Comparison of ENCODE assay signal across 18 cellular contexts in the genomic region with DNA sequence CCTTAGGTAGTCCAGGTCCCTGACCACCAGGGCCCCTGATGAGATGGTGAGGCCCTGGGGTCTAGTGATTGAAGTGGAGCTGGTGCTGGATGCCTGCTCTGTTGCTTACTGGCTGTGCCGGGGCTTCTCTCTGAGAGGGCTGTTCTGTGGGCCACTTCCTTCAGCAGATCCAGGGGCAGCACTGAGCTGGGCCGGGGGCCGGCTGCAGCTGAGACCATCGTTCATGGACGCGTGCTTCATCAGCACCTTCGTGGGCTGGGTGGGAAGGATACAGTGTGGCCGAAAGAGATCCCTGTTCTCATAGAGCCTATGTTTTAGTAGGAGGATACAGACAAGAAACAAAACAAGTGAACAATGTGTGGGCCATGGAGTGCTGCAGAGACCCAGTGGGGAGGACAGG. TPM values are rescaled to one million over a fixed set of nuclear protein-coding genes. Genes with fewer than 3 reads are reported as not detected.
DNase-seq lines count a peak whose midpoint lies in the region; ATAC-seq, FAIRE-seq and TF ChIP-seq lines count a peak whose summit lies in the region.
"Had no signal": no experiment of that assay in that cellular context is flagged by ENCODE, and none has a peak within 500 bp of the region (broad histone marks: within the 10 kb centered on the region; RNA-seq: fewer than 3 reads in every experiment).

No MANE protein-coding gene starts in this region.

- CTCF ChIA-PET in HepG2 (lab: Yijun Ruan, JAX; ENCODE audit: low intra/inter-chr PET ratio, low total read pairs) = no interaction called here

- FAIRE-seq in HepG2 (lab: Jason Lieb, UNC) = no peak
- FAIRE-seq: GM19239, H1 had no signal

- intact Hi-C loops in HepG2 (cut with micrococcal nuclease; ENCODE audit: unreplicated experiment) = no loop called here
- intact Hi-C loops in right lobe of liver (cut with DNase I) = no loop called here

- H3K27ac Mint-ChIP-seq in chondrocyte (ENCODE audit: unreplicated experiment) = peak overlapping the region; percentile 41
- H3K27ac Mint-ChIP-seq: CD4-positive, CD25-positive, alpha-beta regulatory T cell had no signal

- H3K9me3 Mint-ChIP-seq in chondrocyte (ENCODE audit: low read depth) = no peaks in the 10 kb centered on the region
- H3K9me3 Mint-ChIP-seq: CD4-positive, CD25-positive, alpha-beta regulatory T cell had no signal

- H3K4me2 ChIP-seq in HepG2 (ENCODE audit: low read depth, low read length) (no peak overlapping the region), mesendoderm (ENCODE audit: low read length) (no peak overlapping the region)
- H3K4me2 ChIP-seq: BLaER1 treated with 17β-estradiol and CSF1 and Interleukin-3, amounts not matched to agents 10 nM and 100 nM had no signal

- H3K4me1 ChIP-seq in HepG2 (ENCODE audit: insufficient read depth, low read length) (no peaks in the 10 kb centered on the region), right lobe of liver (peaks cover 0 to 6% (median 0%) of the 10 kb centered on the region in 4 donors), mesendoderm (ENCODE audit: control insufficient read depth, low read depth, low read length) (no peaks in the 10 kb centered on the region)
- H3K4me1 ChIP-seq: HAP-1 had no signal

- H3K36me3 ChIP-seq in HepG2 (replicated peaks in 1 of 2; ENCODE audit: control insufficient read depth in 1 of 2, insufficient read depth in 2 of 2, low read length in 2 of 2) = peaks cover 31 to 83% of the 10 kb centered on the region in 2 experiments
- peaks cover 3 to 81% (median 36%) of the 10 kb centered on the region in 4 donors for H3K36me3 ChIP-seq in right lobe of liver
- H3K36me3 ChIP-seq in mesendoderm (ENCODE audit: control insufficient read depth, insufficient read depth, low read length) = peaks cover 10% of the 10 kb centered on the region

- H4K5ac ChIP-seq in mesendoderm (ENCODE audit: low read length) = no peak overlapping the region

- DNase-seq in HepG2 (ENCODE audit: low spot score) (no peak), right lobe of liver (no peak), chondrocyte (ENCODE audit: low spot score) (no peak), mesendoderm (peak; percentile 2), substantia nigra (lab: John Stamatoyannopoulos, UW) (no peak), nucleus accumbens (lab: John Stamatoyannopoulos, UW) (no peak), anterior cingulate cortex (lab: John Stamatoyannopoulos, UW) (no peak)
- DNase-seq in stimulated activated CD4-positive, alpha-beta T cell treated with anti-CD3 and anti-CD28 coated beads, Interleukin-12 subunit alpha, Interleukin-12 subunit beta, amount 100 ng/mL, for 4 hours = no peak
- DNase-seq: ACHN; CD4-positive, CD25-positive, alpha-beta regulatory T cell; DMS53; GF-D8 had no signal

- H3K27me3 Mint-ChIP-seq in chondrocyte (ENCODE audit: low read depth) = no peaks in the 10 kb centered on the region
- H3K27me3 Mint-ChIP-seq: CD4-positive, CD25-positive, alpha-beta regulatory T cell had no signal

- no peak overlapping the region for H3K18ac ChIP-seq in mesendoderm (ENCODE audit: low read length)

- TF ChIP-seq EP300 in HepG2 (IDR thresholded peaks at IDR 0.05; ENCODE audit: low read depth in 2 of 2, low read length in 2 of 2) (no peak), HepG2 (CRISPR knock-in tag; IDR thresholded peaks at IDR 0.05; ENCODE audit: borderline replicate concordance) (no peak)

- H2BK15ac ChIP-seq in mesendoderm (replicated peaks; ENCODE audit: low read depth) = no peak overlapping the region

- TF ChIP-seq RAD21 in HepG2 (CRISPR knock-in tag; IDR thresholded peaks at IDR 0.05) = no peak

- H3K79me2 ChIP-seq in HepG2 (ENCODE audit: insufficient read depth, low read length) = no peaks in the 10 kb centered on the region
- H3K79me2 ChIP-seq in mesendoderm (ENCODE audit: control insufficient read depth, insufficient read depth, low read length) = no peaks in the 10 kb centered on the region

- TF ChIP-seq CTCF in HepG2 (CRISPR knock-in tag; IDR thresholded peaks at IDR 0.05) (no peak), right lobe of liver (IDR thresholded peaks at IDR 0.05) (no peak), chondrocyte (IDR thresholded peaks at IDR 0.05) (no peak)

- H3K27ac ChIP-seq in HepG2 (ENCODE audit: extremely low read length, insufficient read depth, low read length) = no peak overlapping the region
- no peak overlapping the region for H3K27ac ChIP-seq in right lobe of liver
- no peak overlapping the region for H3K27ac ChIP-seq in mesendoderm (ENCODE audit: low read depth, low read length)
- peak overlapping the region; percentile 3 for H3K27ac ChIP-seq in substantia nigra (ENCODE audit: low read depth, low read length, poor library complexity, severe bottlenecking)
- H3K27ac ChIP-seq: BLaER1 treated with 17β-estradiol and CSF1 and Interleukin-3, amounts not matched to agents 10 nM and 100 nM; HL-60 had no signal

- no peak overlapping the region for H3K23ac ChIP-seq in mesendoderm (ENCODE audit: low read length)

- no peak overlapping the region for H2BK120ac ChIP-seq in mesendoderm (ENCODE audit: low read depth, low read length)

- TF ChIP-seq POLR2A in HepG2 (IDR thresholded peaks at IDR 0.05; ENCODE audit: insufficient read depth in 1 of 2, low read depth in 2 of 2, low read length in 2 of 2) (no peak), right lobe of liver (IDR thresholded peaks at IDR 0.05) (no peak)

- no peak overlapping the region for H2AK5ac ChIP-seq in mesendoderm (ENCODE audit: low read length)

- H3K36me3 Mint-ChIP-seq in chondrocyte (ENCODE audit: low read depth) = peaks cover 45% of the 10 kb centered on the region

- peaks cover 24% of the 10 kb centered on the region for H3K4me1 Mint-ChIP-seq in chondrocyte (ENCODE audit: low read depth)
- H3K4me1 Mint-ChIP-seq: CD4-positive, CD25-positive, alpha-beta regulatory T cell had no signal

- ATAC-seq in HepG2 (peak; percentile 24; the same call in 2 of the 3 replicates), right lobe of liver (no peak)

- no peak overlapping the region for H3K4ac ChIP-seq in mesendoderm (ENCODE audit: low read depth, low read length)

- 99% methylated on average over 7 of the region's 8 CpGs for WGBS in HepG2 (ENCODE audit: low lambda C conversion rate)
- 90% methylated on average over 7 of the region's 8 CpGs for WGBS in right lobe of liver (ENCODE audit: insufficient coverage, low coverage, low lambda C conversion rate, missing lambda C conversion rate)
- no CpG with 5 or more reads among the region's 8 CpGs for WGBS in mesendoderm (ENCODE audit: extremely low coverage, insufficient coverage, low lambda C conversion rate)

- H3K9ac ChIP-seq in HepG2 (ENCODE audit: insufficient read depth, low read depth, low read length) = no peak overlapping the region
- no peak overlapping the region for H3K9ac ChIP-seq in mesendoderm (ENCODE audit: low read length)
- H3K9ac ChIP-seq: BLaER1 treated with 17β-estradiol and CSF1 and Interleukin-3, amounts not matched to agents 10 nM and 100 nM had no signal

- H3K27me3 ChIP-seq in HepG2 (ENCODE audit: control insufficient read depth in 1 of 2, insufficient read depth in 2 of 2, low read length in 2 of 2) (no peaks in the 10 kb centered on the region), right lobe of liver (no peaks in the 10 kb centered on the region), mesendoderm (ENCODE audit: insufficient read depth, low read length, poor library complexity) (no peaks in the 10 kb centered on the region)
- H3K27me3 ChIP-seq: BLaER1 treated with 17β-estradiol and CSF1 and Interleukin-3, amounts not matched to agents 10 nM and 100 nM had no signal

- H2AFZ ChIP-seq in HepG2 (ENCODE audit: low read length) = no peak overlapping the region

- H3K4me3 ChIP-seq in HepG2 (replicated peaks in 1 of 3; ENCODE audit: insufficient read depth in 1 of 3, low read depth in 2 of 3, low read length in 3 of 3) (no peak overlapping the region), right lobe of liver (no peak overlapping the region), mesendoderm (ENCODE audit: low read length) (no peak overlapping the region)
- H3K4me3 ChIP-seq: BLaER1 treated with 17β-estradiol and CSF1 and Interleukin-3, amounts not matched to agents 10 nM and 100 nM; HAP-1 had no signal

- H3K79me1 ChIP-seq in mesendoderm (ENCODE audit: low read length) = no peaks in the 10 kb centered on the region

- H3K4me3 Mint-ChIP-seq in chondrocyte (ENCODE audit: unreplicated experiment) = no peak overlapping the region
- H3K4me3 Mint-ChIP-seq: CD4-positive, CD25-positive, alpha-beta regulatory T cell had no signal

- no peak overlapping the region for H3K56ac ChIP-seq in mesendoderm (ENCODE audit: low read length)

- H2BK5ac ChIP-seq in mesendoderm (ENCODE audit: low read length) = no peak overlapping the region

- H3K9me3 ChIP-seq in HepG2 (ENCODE audit: low read length) (no peaks in the 10 kb centered on the region), right lobe of liver (no peaks in the 10 kb centered on the region)
- H3K9me3 ChIP-seq: BLaER1 treated with 17β-estradiol and CSF1 and Interleukin-3, amounts not matched to agents 10 nM and 100 nM; HAP-1 had no signal

- POLR2A ChIA-PET in HepG2 (lab: Yijun Ruan, JAX) = no interaction called here

- no TSS peak for BruUV-seq in HepG2 (replicated peaks; lab: Mats Ljungman, UMichigan)

- no peaks in the 10 kb centered on the region; the same call in 1 of the 2 replicates for H4K20me1 ChIP-seq in HepG2 (ENCODE audit: insufficient read depth, low read length)

- H4K8ac ChIP-seq in mesendoderm (ENCODE audit: low read depth, low read length) = no peak overlapping the region

- in situ Hi-C loops in HepG2 (cut with HindIII; ENCODE audit: extremely low pct_ligation_motif_present, low pct_unique_long_range_greater_than_20kb) = no loop called here

RNA-seq across cellular contexts. Expression of a gene that starts 33.2 kb away (rescaled TPM):
- 0.22 TPM in 1 of 2 replicates, not detected in the other for total RNA-seq in HepG2 (2016; rRNA removed; fragmentation: Illumina TruSeq; extraction: Trizol)
- 0.71 TPM in 1 of 2 replicates, not detected in the other for total RNA-seq in HepG2 (2016; cell fraction: cytosol; rRNA removed; fragmentation: Illumina TruSeq; extraction: Trizol; ENCODE audit: low read depth)
- not detected in 2 replicates for total RNA-seq in HepG2 (2016; cell fraction: insoluble cytoplasmic fraction; rRNA removed; fragmentation: Illumina TruSeq; extraction: Trizol)
- total RNA-seq in HepG2 (2016; cell fraction: membrane; rRNA removed; fragmentation: Illumina TruSeq; extraction: Trizol) = not detected in 2 replicates
- 1.2 TPM in 1 of 2 replicates, not detected in the other for total RNA-seq in HepG2 (2016; cell fraction: nucleus; rRNA removed; fragmentation: Illumina TruSeq; extraction: Trizol)
- 0.12 and 0.34 TPM in 2 replicates for polyA plus RNA-seq in HepG2 (2011; rRNA removed)
- polyA plus RNA-seq in HepG2 (2011; cell fraction: cytosol; rRNA removed) = 0.10 and 0.12 TPM in 2 replicates
- polyA plus RNA-seq in HepG2 (2011; cell fraction: nucleus; rRNA removed) = 0.62 and 1.8 TPM in 2 replicates
- polyA plus RNA-seq in HepG2 (2012) = 0.40 and 1.1 TPM in 2 replicates
- 0.23 and 0.47 TPM in 2 replicates for polyA plus RNA-seq in HepG2 (2016; cell fraction: cytosol; fragmentation: Illumina TruSeq; extraction: Trizol; ENCODE audit: low read depth)
- polyA plus RNA-seq in HepG2 (2016; cell fraction: insoluble cytoplasmic fraction; fragmentation: Illumina TruSeq; extraction: Trizol; ENCODE audit: low read depth) = not detected in 2 replicates
- 0.26 TPM in 1 of 2 replicates, not detected in the other for polyA plus RNA-seq in HepG2 (2016; cell fraction: membrane; fragmentation: Illumina TruSeq; extraction: Trizol; ENCODE audit: low read depth)
- 0.83 and 1.0 TPM in 2 replicates for polyA plus RNA-seq in HepG2 (2016; cell fraction: nucleus; fragmentation: Illumina TruSeq; extraction: Trizol; ENCODE audit: insufficient read depth, low read depth)
- not detected in 2 replicates for polyA minus RNA-seq in HepG2 (2011; rRNA and poly(A)+ RNA removed; ENCODE audit: low replicate concordance)
- polyA minus RNA-seq in HepG2 (2011; cell fraction: cytosol; rRNA and poly(A)+ RNA removed) = not detected in 2 replicates
- polyA minus RNA-seq in HepG2 (2011; cell fraction: nucleus; rRNA and poly(A)+ RNA removed) = not detected in 2 replicates
- total RNA-seq in right lobe of liver = under 1 TPM in 1 of 6 experiments, not detected in 5; 0.42 TPM
- total RNA-seq in chondrocyte = 0.59 to 0.94 TPM (median 0.70 TPM) in 3 replicates
- polyA plus RNA-seq in mesendoderm (2013, experiment 1 of 2) = not detected
- polyA plus RNA-seq in mesendoderm (2013, experiment 2 of 2) = 0.10 TPM
- total RNA-seq: A172; CD4-positive, CD25-positive, alpha-beta regulatory T cell; H1 had no signal
- polyA plus RNA-seq: CD4-positive, CD25-positive, alpha-beta regulatory T cell had no signal
